ENCODE assay signal across 12 cellular contexts in the genomic region with DNA sequence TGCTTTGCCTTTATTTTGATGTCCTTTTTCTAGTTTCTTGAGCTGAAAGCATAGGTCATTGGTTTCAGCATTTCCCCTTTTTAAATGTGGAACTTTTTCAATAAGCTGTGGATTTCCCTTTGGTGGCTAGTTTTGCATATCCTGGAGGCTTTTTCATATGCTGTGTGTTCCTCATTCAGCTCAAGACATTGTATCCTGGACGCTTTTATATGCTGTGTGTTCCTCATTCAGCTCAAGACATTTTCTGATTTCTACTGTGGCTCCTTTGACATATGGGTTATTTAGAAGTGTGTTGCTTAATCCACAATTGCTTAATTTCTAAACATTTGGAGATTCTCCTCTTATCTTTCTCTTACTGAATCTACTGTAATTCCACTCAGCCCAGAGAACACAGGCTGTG. TPM values are rescaled to one million over a fixed set of nuclear protein-coding genes. Genes with fewer than 3 reads are reported as not detected.
A peak's percentile ranks its signal among the peaks of the same experiment; 100 is the strongest.
DNase-seq lines count a peak whose midpoint lies in the region; ATAC-seq and TF ChIP-seq lines count a peak whose summit lies in the region.
"Had no signal": no experiment of that assay in that cellular context is flagged by ENCODE, and none has a peak within 500 bp of the region (broad histone marks: within the 10 kb centered on the region; RNA-seq: fewer than 3 reads in every experiment).

No MANE protein-coding gene starts in this region.

- H3K4me3 Mint-ChIP-seq in activated naive CD8-positive, alpha-beta T cell treated with anti-CD3 and anti-CD28 coated beads, Interleukin-2, amount 10 ng/mL, durations not matched to agents 7 days and 5 days, result peak overlapping the region; percentile 34

- 54 to 66% methylated on average over 1 of the region's 1 CpG for WGBS in aorta, 2 donors

- no peak overlapping the region for H3K27ac Mint-ChIP-seq in activated naive CD8-positive, alpha-beta T cell treated with anti-CD3 and anti-CD28 coated beads, Interleukin-2, amount 10 ng/mL, durations not matched to agents 7 days and 5 days

- TF ChIP-seq CTCF in omental fat pad (IDR thresholded peaks at IDR 0.05), result no peak

- no peaks in the 10 kb centered on the region for H3K27me3 ChIP-seq in aorta (ENCODE audit: control insufficient read depth in 1 of 2, insufficient read depth in 2 of 2, low read length in 1 of 2)

- intact Hi-C loops in aorta (cut with DNase I), result no loop called here

- peaks cover 30% of the 10 kb centered on the region for H3K4me1 Mint-ChIP-seq in activated naive CD8-positive, alpha-beta T cell treated with anti-CD3 and anti-CD28 coated beads, Interleukin-2, amount 10 ng/mL, durations not matched to agents 7 days and 5 days

- H3K27me3 Mint-ChIP-seq in activated naive CD8-positive, alpha-beta T cell treated with anti-CD3 and anti-CD28 coated beads, Interleukin-2, amount 10 ng/mL, durations not matched to agents 7 days and 5 days, result peaks cover 51% of the 10 kb centered on the region

- H3K9me3 Mint-ChIP-seq in activated naive CD8-positive, alpha-beta T cell treated with anti-CD3 and anti-CD28 coated beads, Interleukin-2, amount 10 ng/mL, durations not matched to agents 7 days and 5 days, result no peaks in the 10 kb centered on the region

- DNase-seq in NAMALWA (ENCODE audit: low spot score), result peak; percentile 56
- no peak for DNase-seq in activated naive CD8-positive, alpha-beta T cell treated with anti-CD3 and anti-CD28 coated beads, Interleukin-2, amount 10 ng/mL, durations not matched to agents 7 days and 5 days
- DNase-seq in putamen (ENCODE audit: low spot score), result peak; percentile 19
- no peak for DNase-seq in omental fat pad (ENCODE audit: low spot score)
- no peak for DNase-seq in aorta
- DNase-seq: NCI-H1417, NCI-H510A, sigmoid colon, WERI-Rb-1 had no signal

- no peaks in the 10 kb centered on the region for H3K36me3 ChIP-seq in aorta (ENCODE audit: control insufficient read depth in 1 of 2, insufficient read depth in 2 of 2, low read length in 1 of 2)
- H3K36me3 ChIP-seq: sigmoid colon, thoracic aorta, WERI-Rb-1 had no signal

- no peak overlapping the region for H3K27ac ChIP-seq in aorta (ENCODE audit: low read depth in 1 of 2, low read length in 2 of 2)
- H3K27ac ChIP-seq: sigmoid colon, thoracic aorta, WERI-Rb-1 had no signal

- H3K9me3 ChIP-seq in aorta (ENCODE audit: control insufficient read depth, low read length), result no peaks in the 10 kb centered on the region
- H3K9me3 ChIP-seq: sigmoid colon, thoracic aorta had no signal

- H3K4me1 ChIP-seq in aorta (ENCODE audit: control insufficient read depth in 1 of 2, insufficient read depth in 2 of 2, low read length in 2 of 2), result no peaks in the 10 kb centered on the region

- POLR2A ChIA-PET in activated naive CD8-positive, alpha-beta T cell treated with anti-CD3 and anti-CD28 coated beads, Interleukin-2, amount 10 ng/mL, durations not matched to agents 7 days and 5 days (lab: Charles Lee), result interaction anchor here (0.8 to 1.7 kb wide), 4 partner anchors 9 to 82 kb away, joined by 3 to 8 read pairs (median 6); no protein-coding TSS in a partner anchor

- no peak overlapping the region for H3K4me3 ChIP-seq in aorta (ENCODE audit: low read length in 2 of 2)
- H3K4me3 ChIP-seq: sigmoid colon, thoracic aorta had no signal

- no peaks in the 10 kb centered on the region for H3K36me3 Mint-ChIP-seq in activated naive CD8-positive, alpha-beta T cell treated with anti-CD3 and anti-CD28 coated beads, Interleukin-2, amount 10 ng/mL, durations not matched to agents 7 days and 5 days

- ATAC-seq in GM21515 (IDR thresholded peaks at IDR 0.05; ENCODE audit: unreplicated experiment) (peak; percentile 41), omental fat pad (ENCODE audit: low FRiP score) (no peak), GM21619 (IDR thresholded peaks at IDR 0.05; ENCODE audit: unreplicated experiment) (no peak), aorta (ENCODE audit: low FRiP score) (no peak)
- no peak for ATAC-seq in activated naive CD8-positive, alpha-beta T cell treated with anti-CD3 and anti-CD28 coated beads, Interleukin-2, amount 10 ng/mL, durations not matched to agents 7 days and 5 days (ENCODE audit: low read depth)

RNA-seq across cellular contexts. Expression of a gene that starts 5.8 kb away (rescaled TPM):
- total RNA-seq in activated naive CD8-positive, alpha-beta T cell treated with anti-CD3 and anti-CD28 coated beads, Interleukin-2, amount 10 ng/mL, durations not matched to agents 7 days and 5 days, result 1 to 10 TPM; 2.0 to 2.3 TPM
- total RNA-seq in omental fat pad, result 1 to 10 TPM; 1.0 to 4.3 (median 1.7) TPM
- total RNA-seq in aorta, result under 1 TPM; 0.93 to 0.97 TPM
- 1 to 10 TPM in 1 of 2 donors, under 1 TPM in 1; 0.59 to 4.3 TPM for polyA plus RNA-seq in aorta

Comparison
In these comparisons a context has a peak if more than half of its experiments do, and no peak if none do; other contexts are left out.
1. DNase-seq: peak in NAMALWA (single experiment) and putamen (single experiment); none in activated naive CD8-positive, alpha-beta T cell treated with anti-CD3 and anti-CD28 coated beads, Interleukin-2, amount 10 ng/mL, durations not matched to agents 7 days and 5 days (single experiment), omental fat pad (single experiment) and aorta (0 of 2).